Comparison of ENCODE assay signal across 1 cellular context in genomic region chr19:44848036-44848804, GRCh38.
TF ChIP-seq lines count a peak whose summit lies in the region.

No MANE protein-coding gene starts in this region.

TF ChIP-seq in K562, 482 proteins besides CTCF, POLR2A, EP300 and RAD21 (continued from another document):
- TF ChIP-seq ZNF639 (CRISPR knock-in tag; conservative IDR thresholded peaks at IDR 0.05 in 1 of 2, IDR thresholded peaks at IDR 0.05 in 1 of 2) (no peak), VEZF1 (CRISPR knock-in tag; IDR thresholded peaks at IDR 0.05) (no peak), CHCHD3 (CRISPR knock-in tag; IDR thresholded peaks at IDR 0.05) (no peak), ETV5 (CRISPR knock-in tag; IDR thresholded peaks at IDR 0.05; ENCODE audit: low read depth) (no peak), CBFA2T3 (IDR thresholded peaks at IDR 0.05) (no peak), RCOR1 (IDR thresholded peaks at IDR 0.05; ENCODE audit: borderline replicate concordance in 1 of 2, low read depth in 2 of 2, low read length in 2 of 2) (no peak), LARP7 (IDR thresholded peaks at IDR 0.05) (0 out of 2 replicates have a peak, but pooled peaks have one; percentile 63), ZBTB17 (CRISPR knock-in tag; IDR thresholded peaks at IDR 0.05) (no peak), ETV6 (IDR thresholded peaks at IDR 0.05; ENCODE audit: borderline replicate concordance in 1 of 2, low read depth in 2 of 2, low read length in 1 of 2) (no peak), ETV6 (CRISPR knock-in tag; IDR thresholded peaks at IDR 0.05; ENCODE audit: borderline replicate concordance) (no peak), KHSRP (IDR thresholded peaks at IDR 0.05) (no peak), ZC3H11A (IDR thresholded peaks at IDR 0.05; ENCODE audit: low read depth, low read length) (no peak), RFX7 (CRISPR knock-in tag; IDR thresholded peaks at IDR 0.05) (no peak), GTF2F1 (IDR thresholded peaks at IDR 0.05; ENCODE audit: low read depth, low read length) (no peak), CEBPG (CRISPR knock-in tag; IDR thresholded peaks at IDR 0.05) (no peak), CEBPG (tag; conservative IDR thresholded peaks at IDR 0.05 in 1 of 2, IDR thresholded peaks at IDR 0.05 in 1 of 2) (no peak), ZNF436 (CRISPR knock-in tag; IDR thresholded peaks at IDR 0.05) (no peak), CTCFL (IDR thresholded peaks at IDR 0.05; ENCODE audit: borderline replicate concordance, insufficient read depth, low read depth, low read length, poor library complexity, severe bottlenecking) (no peak), NFE2L1 (tag; IDR thresholded peaks at IDR 0.05; ENCODE audit: borderline replicate concordance, low read depth) (no peak), SP2 (IDR thresholded peaks at IDR 0.05; ENCODE audit: extremely low read depth, low read depth, low read length, poor library complexity, severe bottlenecking) (no peak), L3MBTL2 (IDR thresholded peaks at IDR 0.05) (peak; percentile 45)
- TF ChIP-seq, protein P1, sequence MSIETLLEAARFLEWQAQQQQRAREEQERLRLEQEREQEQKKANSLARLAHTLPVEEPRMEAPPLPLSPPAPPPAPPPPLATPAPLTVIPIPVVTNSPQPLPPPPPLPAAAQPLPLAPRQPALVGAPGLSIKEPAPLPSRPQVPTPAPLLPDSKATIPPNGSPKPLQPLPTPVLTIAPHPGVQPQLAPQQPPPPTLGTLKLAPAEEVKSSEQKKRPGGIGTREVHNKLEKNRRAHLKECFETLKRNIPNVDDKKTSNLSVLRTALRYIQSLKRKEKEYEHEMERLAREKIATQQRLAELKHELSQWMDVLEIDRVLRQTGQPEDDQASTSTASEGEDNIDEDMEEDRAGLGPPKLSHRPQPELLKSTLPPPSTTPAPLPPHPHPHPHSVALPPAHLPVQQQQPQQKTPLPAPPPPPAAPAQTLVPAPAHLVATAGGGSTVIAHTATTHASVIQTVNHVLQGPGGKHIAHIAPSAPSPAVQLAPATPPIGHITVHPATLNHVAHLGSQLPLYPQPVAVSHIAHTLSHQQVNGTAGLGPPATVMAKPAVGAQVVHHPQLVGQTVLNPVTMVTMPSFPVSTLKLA (conservative IDR thresholded peaks at IDR 0.05): 0 out of 4 replicates have a peak, but pooled peaks of 1 of the 2 experiments have one; percentile 13
- TF ChIP-seq, protein P2, sequence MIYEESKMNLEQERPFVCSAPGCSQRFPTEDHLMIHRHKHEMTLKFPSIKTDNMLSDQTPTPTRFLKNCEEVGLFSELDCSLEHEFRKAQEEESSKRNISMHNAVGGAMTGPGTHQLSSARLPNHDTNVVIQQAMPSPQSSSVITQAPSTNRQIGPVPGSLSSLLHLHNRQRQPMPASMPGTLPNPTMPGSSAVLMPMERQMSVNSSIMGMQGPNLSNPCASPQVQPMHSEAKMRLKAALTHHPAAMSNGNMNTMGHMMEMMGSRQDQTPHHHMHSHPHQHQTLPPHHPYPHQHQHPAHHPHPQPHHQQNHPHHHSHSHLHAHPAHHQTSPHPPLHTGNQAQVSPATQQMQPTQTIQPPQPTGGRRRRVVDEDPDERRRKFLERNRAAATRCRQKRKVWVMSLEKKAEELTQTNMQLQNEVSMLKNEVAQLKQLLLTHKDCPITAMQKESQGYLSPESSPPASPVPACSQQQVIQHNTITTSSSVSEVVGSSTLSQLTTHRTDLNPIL (CRISPR knock-in tag; IDR thresholded peaks at IDR 0.05): no peak
- TF ChIP-seq, protein P3, sequence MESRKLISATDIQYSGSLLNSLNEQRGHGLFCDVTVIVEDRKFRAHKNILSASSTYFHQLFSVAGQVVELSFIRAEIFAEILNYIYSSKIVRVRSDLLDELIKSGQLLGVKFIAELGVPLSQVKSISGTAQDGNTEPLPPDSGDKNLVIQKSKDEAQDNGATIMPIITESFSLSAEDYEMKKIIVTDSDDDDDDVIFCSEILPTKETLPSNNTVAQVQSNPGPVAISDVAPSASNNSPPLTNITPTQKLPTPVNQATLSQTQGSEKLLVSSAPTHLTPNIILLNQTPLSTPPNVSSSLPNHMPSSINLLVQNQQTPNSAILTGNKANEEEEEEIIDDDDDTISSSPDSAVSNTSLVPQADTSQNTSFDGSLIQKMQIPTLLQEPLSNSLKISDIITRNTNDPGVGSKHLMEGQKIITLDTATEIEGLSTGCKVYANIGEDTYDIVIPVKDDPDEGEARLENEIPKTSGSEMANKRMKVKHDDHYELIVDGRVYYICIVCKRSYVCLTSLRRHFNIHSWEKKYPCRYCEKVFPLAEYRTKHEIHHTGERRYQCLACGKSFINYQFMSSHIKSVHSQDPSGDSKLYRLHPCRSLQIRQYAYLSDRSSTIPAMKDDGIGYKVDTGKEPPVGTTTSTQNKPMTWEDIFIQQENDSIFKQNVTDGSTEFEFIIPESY (CRISPR knock-in tag; IDR thresholded peaks at IDR 0.05): no peak
